In genomic region chr12:82527165-82527780, GRCh38 we compare ENCODE assay signal across 8 cellular contexts.
DNase-seq lines count a peak whose midpoint lies in the region; ATAC-seq and TF ChIP-seq lines count a peak whose summit lies in the region.

No MANE protein-coding gene starts in this region.

- no peak overlapping the region for H3K4me3 ChIP-seq in ascending aorta

- intact Hi-C loops in ascending aorta (cut with DNase I), result no loop called here

- no peaks in the 10 kb centered on the region for H3K9me3 ChIP-seq in ascending aorta

- H3K4me1 ChIP-seq in ascending aorta, result no peaks in the 10 kb centered on the region

- peak; percentile 77 for DNase-seq in DMS 273 (lab: John Stamatoyannopoulos, UW; ENCODE audit: unreplicated experiment)
- DNase-seq in NCI-H460 (ENCODE audit: extremely low read depth, low read depth), result peak; percentile 63
- DNase-seq in ascending aorta (ENCODE audit: low spot score in 2 of 2), result no peak
- DNase-seq in iPS-NIHi7 (ENCODE audit: extremely low spot score), result peak; percentile 25
- DNase-seq in stromal cell of bone marrow (ENCODE audit: low read depth), result peak; percentile 43

- H3K27me3 ChIP-seq in ascending aorta, result no peaks in the 10 kb centered on the region

- TF ChIP-seq CTCF in ascending aorta (IDR thresholded peaks at IDR 0.05), result peak; percentile 23 to 71 (median 42)

- H3K27ac ChIP-seq in ascending aorta, result no peak overlapping the region

- H3K36me3 ChIP-seq in ascending aorta, result no peaks in the 10 kb centered on the region

- ATAC-seq in GM19023 (IDR thresholded peaks at IDR 0.05; ENCODE audit: unreplicated experiment), result peak; percentile 60
- ATAC-seq in HG03342 (IDR thresholded peaks at IDR 0.05; ENCODE audit: unreplicated experiment), result peak; percentile 44
- no peak for ATAC-seq in GM18861 (IDR thresholded peaks at IDR 0.05; ENCODE audit: unreplicated experiment)

Comparison
In these comparisons a context has a peak if more than half of its experiments do, and no peak if none do; other contexts are left out.
1. DNase-seq: peak in DMS 273 (single experiment), NCI-H460 (single experiment), iPS-NIHi7 (single experiment) and stromal cell of bone marrow (single experiment); none in ascending aorta (0 of 2).